Comparison of ENCODE assay signal across 1 cellular context in the genomic region with DNA sequence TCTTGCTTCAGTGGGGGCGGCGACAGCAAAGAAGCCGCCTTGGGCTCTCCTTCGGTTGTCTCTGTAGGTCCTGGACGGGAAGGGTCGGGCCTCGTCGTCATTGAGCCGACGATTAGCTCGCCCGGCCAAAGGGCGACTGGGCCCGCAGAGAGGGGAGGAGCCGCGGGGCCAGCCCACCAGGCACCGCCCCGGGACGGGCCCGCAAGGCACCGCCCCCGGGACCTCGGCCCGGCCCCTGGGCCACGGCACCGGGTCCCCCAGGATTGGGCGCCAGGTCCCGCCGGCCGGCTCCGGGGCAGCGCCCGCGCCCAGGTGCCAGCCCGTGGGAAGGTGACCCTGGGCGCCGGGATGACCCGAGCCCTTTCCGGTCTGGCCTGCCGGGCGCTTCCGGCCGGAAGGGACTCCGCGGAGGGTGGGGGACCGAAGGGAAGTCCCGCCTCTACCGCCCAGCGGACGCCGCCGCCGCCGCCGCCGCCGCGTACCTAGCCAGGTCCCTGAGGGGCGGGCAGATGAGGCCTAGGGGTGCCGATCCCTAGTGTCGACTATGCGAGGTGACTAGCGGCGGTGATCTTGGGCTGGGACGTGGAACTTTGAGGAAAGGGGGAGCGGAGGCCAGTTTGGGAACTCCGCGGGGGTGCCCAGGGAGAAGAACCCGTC.
TF ChIP-seq lines count a peak whose summit lies in the region.

Gene GBA2, minus strand, starts transcription at position 371 of the 657 bp plus-strand sequence. CDS start 524 bp downstream, outside the sequence.
Gene RGP1, plus strand, starts transcription at position 430 of the 657 bp plus-strand sequence. CDS start 469 bp downstream, outside the sequence.

TF ChIP-seq in HepG2, 621 proteins besides CTCF, POLR2A, EP300 and RAD21 (continued from another document and continues in another):
- TF ChIP-seq, protein P1, sequence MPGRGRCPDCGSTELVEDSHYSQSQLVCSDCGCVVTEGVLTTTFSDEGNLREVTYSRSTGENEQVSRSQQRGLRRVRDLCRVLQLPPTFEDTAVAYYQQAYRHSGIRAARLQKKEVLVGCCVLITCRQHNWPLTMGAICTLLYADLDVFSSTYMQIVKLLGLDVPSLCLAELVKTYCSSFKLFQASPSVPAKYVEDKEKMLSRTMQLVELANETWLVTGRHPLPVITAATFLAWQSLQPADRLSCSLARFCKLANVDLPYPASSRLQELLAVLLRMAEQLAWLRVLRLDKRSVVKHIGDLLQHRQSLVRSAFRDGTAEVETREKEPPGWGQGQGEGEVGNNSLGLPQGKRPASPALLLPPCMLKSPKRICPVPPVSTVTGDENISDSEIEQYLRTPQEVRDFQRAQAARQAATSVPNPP (CRISPR knock-in tag; IDR thresholded peaks at IDR 0.05) = peak; percentile 51; the same call in 1 of the 2 replicates
- TF ChIP-seq FOXA1 (IDR thresholded peaks at IDR 0.05) (no peak), FOXA1 (CRISPR knock-in tag; IDR thresholded peaks at IDR 0.05) (no peak), ZNF556 (CRISPR knock-in tag; IDR thresholded peaks at IDR 0.05; ENCODE audit: borderline replicate concordance) (no peak; the same call in 1 of the 2 replicates), SUZ12 (IDR thresholded peaks at IDR 0.05; ENCODE audit: low read depth, low read length) (no peak), PAX8 (CRISPR knock-in tag; IDR thresholded peaks at IDR 0.05; ENCODE audit: borderline replicate concordance) (peak; percentile 5; the same call in 1 of the 2 replicates), CREM (IDR thresholded peaks at IDR 0.05) (no peak), CREM (CRISPR knock-in tag; IDR thresholded peaks at IDR 0.05) (no peak), ZNF205 (CRISPR knock-in tag; IDR thresholded peaks at IDR 0.05) (no peak), YEATS4 (CRISPR knock-in tag; IDR thresholded peaks at IDR 0.05; ENCODE audit: borderline replicate concordance) (peak; percentile 82; the same call in 1 of the 2 replicates), ZNF629 (CRISPR knock-in tag; conservative IDR thresholded peaks at IDR 0.05) (no peak), YEATS2 (CRISPR knock-in tag; IDR thresholded peaks at IDR 0.05; ENCODE audit: borderline replicate concordance) (peak; percentile 66), SOX13 (IDR thresholded peaks at IDR 0.05) (no peak), SOX13 (CRISPR knock-in tag; conservative IDR thresholded peaks at IDR 0.05 in 1 of 2, IDR thresholded peaks at IDR 0.05 in 1 of 2) (peak in 1 of 2 experiments; percentile 17; a peak in 1 of 4 replicates), TGIF2 (CRISPR knock-in tag; IDR thresholded peaks at IDR 0.05) (no peak), ATF3 (CRISPR knock-in tag; IDR thresholded peaks at IDR 0.05) (no peak), ZNF343 (CRISPR knock-in tag; IDR thresholded peaks at IDR 0.05) (peak; percentile 14; the same call in 1 of the 2 replicates), ZNF761 (CRISPR knock-in tag; conservative IDR thresholded peaks at IDR 0.05) (0 out of 2 replicates have a peak, but pooled peaks have one; percentile 51), GABPA (IDR thresholded peaks at IDR 0.05; ENCODE audit: low read depth, low read length) (peak; percentile 96), GABPA (CRISPR knock-in tag; IDR thresholded peaks at IDR 0.05; ENCODE audit: low read depth) (peak; percentile 87), ZSCAN12 (CRISPR knock-in tag; IDR thresholded peaks at IDR 0.05) (no peak; the same call in 1 of the 2 replicates), CHD4 (IDR thresholded peaks at IDR 0.05; ENCODE audit: borderline replicate concordance, low read length) (no peak), ZBTB33 (CRISPR knock-in tag; IDR thresholded peaks at IDR 0.05) (0 out of 2 replicates have a peak, but pooled peaks have one; percentile 20), CREBL2 (CRISPR knock-in tag; IDR thresholded peaks at IDR 0.05; ENCODE audit: borderline replicate concordance) (no peak; the same call in 1 of the 2 replicates), PHF8 (CRISPR knock-in tag; IDR thresholded peaks at IDR 0.05) (peak; percentile 95), FOXP4 (CRISPR knock-in tag; IDR thresholded peaks at IDR 0.05) (0 out of 2 replicates have a peak, but pooled peaks have one; percentile 9), ZNF34 (CRISPR knock-in tag; IDR thresholded peaks at IDR 0.05; ENCODE audit: borderline replicate concordance) (no peak), RBFOX2 (IDR thresholded peaks at IDR 0.05; ENCODE audit: low read depth, low read length) (peak; percentile 93), GPN1 (CRISPR knock-in tag; IDR thresholded peaks at IDR 0.05; ENCODE audit: borderline replicate concordance) (no peak), ZBTB38 (CRISPR knock-in tag; IDR thresholded peaks at IDR 0.05) (peak; percentile 66), ELF1 (CRISPR knock-in tag; IDR thresholded peaks at IDR 0.05) (peak; percentile 80), TBL1XR1 (IDR thresholded peaks at IDR 0.05; ENCODE audit: borderline replicate concordance, low read length, partially characterized antibody) (no peak), SPEN (CRISPR knock-in tag; IDR thresholded peaks at IDR 0.05; ENCODE audit: low read depth) (peak; percentile 93), HOXA3 (CRISPR knock-in tag; IDR thresholded peaks at IDR 0.05) (peak; percentile 57; the same call in 1 of the 2 replicates)
- TF ChIP-seq, protein P2, sequence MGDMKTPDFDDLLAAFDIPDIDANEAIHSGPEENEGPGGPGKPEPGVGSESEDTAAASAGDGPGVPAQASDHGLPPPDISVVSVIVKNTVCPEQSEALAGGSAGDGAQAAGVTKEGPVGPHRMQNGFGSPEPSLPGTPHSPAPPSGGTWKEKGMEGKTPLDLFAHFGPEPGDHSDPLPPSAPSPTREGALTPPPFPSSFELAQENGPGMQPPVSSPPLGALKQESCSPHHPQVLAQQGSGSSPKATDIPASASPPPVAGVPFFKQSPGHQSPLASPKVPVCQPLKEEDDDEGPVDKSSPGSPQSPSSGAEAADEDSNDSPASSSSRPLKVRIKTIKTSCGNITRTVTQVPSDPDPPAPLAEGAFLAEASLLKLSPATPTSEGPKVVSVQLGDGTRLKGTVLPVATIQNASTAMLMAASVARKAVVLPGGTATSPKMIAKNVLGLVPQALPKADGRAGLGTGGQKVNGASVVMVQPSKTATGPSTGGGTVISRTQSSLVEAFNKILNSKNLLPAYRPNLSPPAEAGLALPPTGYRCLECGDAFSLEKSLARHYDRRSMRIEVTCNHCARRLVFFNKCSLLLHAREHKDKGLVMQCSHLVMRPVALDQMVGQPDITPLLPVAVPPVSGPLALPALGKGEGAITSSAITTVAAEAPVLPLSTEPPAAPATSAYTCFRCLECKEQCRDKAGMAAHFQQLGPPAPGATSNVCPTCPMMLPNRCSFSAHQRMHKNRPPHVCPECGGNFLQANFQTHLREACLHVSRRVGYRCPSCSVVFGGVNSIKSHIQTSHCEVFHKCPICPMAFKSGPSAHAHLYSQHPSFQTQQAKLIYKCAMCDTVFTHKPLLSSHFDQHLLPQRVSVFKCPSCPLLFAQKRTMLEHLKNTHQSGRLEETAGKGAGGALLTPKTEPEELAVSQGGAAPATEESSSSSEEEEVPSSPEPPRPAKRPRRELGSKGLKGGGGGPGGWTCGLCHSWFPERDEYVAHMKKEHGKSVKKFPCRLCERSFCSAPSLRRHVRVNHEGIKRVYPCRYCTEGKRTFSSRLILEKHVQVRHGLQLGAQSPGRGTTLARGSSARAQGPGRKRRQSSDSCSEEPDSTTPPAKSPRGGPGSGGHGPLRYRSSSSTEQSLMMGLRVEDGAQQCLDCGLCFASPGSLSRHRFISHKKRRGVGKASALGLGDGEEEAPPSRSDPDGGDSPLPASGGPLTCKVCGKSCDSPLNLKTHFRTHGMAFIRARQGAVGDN (CRISPR knock-in tag; IDR thresholded peaks at IDR 0.05) = peak; percentile 84
- TF ChIP-seq, protein P3, sequence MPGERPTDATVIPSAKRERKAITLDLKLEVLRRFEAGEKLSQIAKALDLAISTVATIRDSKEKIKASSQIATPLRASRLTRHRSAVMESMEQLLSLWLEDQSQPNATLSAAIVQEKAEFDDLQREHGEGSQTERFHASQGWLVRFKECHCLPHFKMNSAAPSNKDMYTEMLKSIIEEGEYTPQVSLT (CRISPR knock-in tag; IDR thresholded peaks at IDR 0.05; ENCODE audit: borderline replicate concordance, low read depth) = no peak
- TF ChIP-seq, protein P4, sequence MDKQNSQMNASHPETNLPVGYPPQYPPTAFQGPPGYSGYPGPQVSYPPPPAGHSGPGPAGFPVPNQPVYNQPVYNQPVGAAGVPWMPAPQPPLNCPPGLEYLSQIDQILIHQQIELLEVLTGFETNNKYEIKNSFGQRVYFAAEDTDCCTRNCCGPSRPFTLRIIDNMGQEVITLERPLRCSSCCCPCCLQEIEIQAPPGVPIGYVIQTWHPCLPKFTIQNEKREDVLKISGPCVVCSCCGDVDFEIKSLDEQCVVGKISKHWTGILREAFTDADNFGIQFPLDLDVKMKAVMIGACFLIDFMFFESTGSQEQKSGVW (CRISPR knock-in tag; IDR thresholded peaks at IDR 0.05; ENCODE audit: borderline replicate concordance) = no peak
- TF ChIP-seq, protein P5, sequence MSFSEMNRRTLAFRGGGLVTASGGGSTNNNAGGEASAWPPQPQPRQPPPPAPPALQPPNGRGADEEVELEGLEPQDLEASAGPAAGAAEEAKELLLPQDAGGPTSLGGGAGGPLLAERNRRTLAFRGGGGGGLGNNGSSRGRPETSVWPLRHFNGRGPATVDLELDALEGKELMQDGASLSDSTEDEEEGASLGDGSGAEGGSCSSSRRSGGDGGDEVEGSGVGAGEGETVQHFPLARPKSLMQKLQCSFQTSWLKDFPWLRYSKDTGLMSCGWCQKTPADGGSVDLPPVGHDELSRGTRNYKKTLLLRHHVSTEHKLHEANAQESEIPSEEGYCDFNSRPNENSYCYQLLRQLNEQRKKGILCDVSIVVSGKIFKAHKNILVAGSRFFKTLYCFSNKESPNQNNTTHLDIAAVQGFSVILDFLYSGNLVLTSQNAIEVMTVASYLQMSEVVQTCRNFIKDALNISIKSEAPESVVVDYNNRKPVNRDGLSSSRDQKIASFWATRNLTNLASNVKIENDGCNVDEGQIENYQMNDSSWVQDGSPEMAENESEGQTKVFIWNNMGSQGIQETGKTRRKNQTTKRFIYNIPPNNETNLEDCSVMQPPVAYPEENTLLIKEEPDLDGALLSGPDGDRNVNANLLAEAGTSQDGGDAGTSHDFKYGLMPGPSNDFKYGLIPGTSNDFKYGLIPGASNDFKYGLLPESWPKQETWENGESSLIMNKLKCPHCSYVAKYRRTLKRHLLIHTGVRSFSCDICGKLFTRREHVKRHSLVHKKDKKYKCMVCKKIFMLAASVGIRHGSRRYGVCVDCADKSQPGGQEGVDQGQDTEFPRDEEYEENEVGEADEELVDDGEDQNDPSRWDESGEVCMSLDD (CRISPR knock-in tag; IDR thresholded peaks at IDR 0.05; ENCODE audit: borderline replicate concordance) = no peak
- TF ChIP-seq, protein P6, sequence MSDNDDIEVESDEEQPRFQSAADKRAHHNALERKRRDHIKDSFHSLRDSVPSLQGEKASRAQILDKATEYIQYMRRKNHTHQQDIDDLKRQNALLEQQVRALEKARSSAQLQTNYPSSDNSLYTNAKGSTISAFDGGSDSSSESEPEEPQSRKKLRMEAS (IDR thresholded peaks at IDR 0.05) = peak; percentile 62; the same call in 1 of the 2 replicates
- TF ChIP-seq, protein P7, sequence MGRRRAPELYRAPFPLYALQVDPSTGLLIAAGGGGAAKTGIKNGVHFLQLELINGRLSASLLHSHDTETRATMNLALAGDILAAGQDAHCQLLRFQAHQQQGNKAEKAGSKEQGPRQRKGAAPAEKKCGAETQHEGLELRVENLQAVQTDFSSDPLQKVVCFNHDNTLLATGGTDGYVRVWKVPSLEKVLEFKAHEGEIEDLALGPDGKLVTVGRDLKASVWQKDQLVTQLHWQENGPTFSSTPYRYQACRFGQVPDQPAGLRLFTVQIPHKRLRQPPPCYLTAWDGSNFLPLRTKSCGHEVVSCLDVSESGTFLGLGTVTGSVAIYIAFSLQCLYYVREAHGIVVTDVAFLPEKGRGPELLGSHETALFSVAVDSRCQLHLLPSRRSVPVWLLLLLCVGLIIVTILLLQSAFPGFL (CRISPR knock-in tag; IDR thresholded peaks at IDR 0.05) = no peak
- TF ChIP-seq, protein P8, sequence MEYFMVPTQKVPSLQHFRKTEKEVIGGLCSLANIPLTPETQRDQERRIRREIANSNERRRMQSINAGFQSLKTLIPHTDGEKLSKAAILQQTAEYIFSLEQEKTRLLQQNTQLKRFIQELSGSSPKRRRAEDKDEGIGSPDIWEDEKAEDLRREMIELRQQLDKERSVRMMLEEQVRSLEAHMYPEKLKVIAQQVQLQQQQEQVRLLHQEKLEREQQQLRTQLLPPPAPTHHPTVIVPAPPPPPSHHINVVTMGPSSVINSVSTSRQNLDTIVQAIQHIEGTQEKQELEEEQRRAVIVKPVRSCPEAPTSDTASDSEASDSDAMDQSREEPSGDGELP (IDR thresholded peaks at IDR 0.05; ENCODE audit: borderline replicate concordance, low read depth) = peak; percentile 24; the same call in 1 of the 2 replicates
